ENCODE assay signal across 6 cellular contexts in the genomic region with DNA sequence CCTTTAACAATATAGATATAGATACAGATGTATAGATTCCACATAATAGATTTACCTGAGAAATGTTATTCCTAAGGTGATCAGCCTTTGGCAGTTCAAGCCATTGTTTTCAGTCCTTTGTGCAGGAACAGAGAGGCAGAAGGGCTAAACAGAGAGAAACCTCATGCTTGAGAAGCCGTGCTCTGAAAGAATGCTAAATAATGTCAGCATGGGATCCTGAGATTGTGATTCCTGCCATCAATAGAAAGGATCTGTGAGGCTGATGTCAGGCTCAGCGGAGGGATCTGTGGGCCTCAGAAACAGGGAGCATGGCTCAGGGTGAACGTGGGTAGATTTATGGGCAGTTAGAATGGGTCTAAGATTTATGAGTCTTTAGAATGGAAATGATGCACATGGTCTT.
"Had no signal": no experiment of that assay in that cellular context is flagged by ENCODE, and none has a peak within 500 bp of the region (broad histone marks: within the 10 kb centered on the region; RNA-seq: fewer than 3 reads in every experiment).

No MANE protein-coding gene starts in this region.

- H3K4me3 ChIP-seq: GM23248, K562 had no signal

- DNase-seq: GM23248, H9, HCEC 1CT, IMR-90 had no signal

- H2AFZ ChIP-seq: GM23248 had no signal

- H3K9me3 Mint-ChIP-seq: H9 had no signal

- H3K9ac ChIP-seq: GM23248 had no signal

- H3K27ac Mint-ChIP-seq: H9 had no signal

- H3K27ac ChIP-seq: GM23248 had no signal

- H3K4me3 Mint-ChIP-seq: H9 had no signal

- FAIRE-seq: HTR-8/SVneo, K562 had no signal
